In the genomic region with DNA sequence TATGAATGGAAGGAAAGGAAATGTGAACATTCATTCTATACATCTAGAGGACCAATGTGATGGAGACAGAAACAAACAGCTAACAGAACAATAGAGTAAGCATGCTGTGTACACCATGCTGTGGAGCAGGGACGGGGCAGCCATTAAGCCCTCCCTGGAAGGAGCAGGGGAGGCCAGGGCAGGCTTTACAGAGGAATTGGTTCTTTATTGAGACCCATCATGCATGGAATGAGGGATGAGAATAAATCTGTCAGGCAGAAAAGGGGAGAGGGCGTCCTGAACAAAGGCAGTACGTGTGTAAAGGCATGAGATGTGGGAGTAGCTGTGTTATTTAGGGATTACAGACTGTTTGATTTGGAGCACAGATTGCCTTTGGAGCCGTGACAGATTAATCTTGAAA, we compare ENCODE assay signal across 1 cellular context.
TF ChIP-seq lines count a peak whose summit lies in the region.

No MANE protein-coding gene starts in this region.

TF ChIP-seq in IMR-90, 13 proteins besides CTCF, POLR2A, EP300 and RAD21 (continued from another document):
- TF ChIP-seq CHD1 (IDR thresholded peaks at IDR 0.05; ENCODE audit: low read depth, low read length), result no peak
